ENCODE assay signal across 8 cellular contexts in genomic region chr18:76922107-76922506, GRCh38.
A peak's percentile ranks its signal among the peaks of the same experiment; 100 is the strongest.
DNase-seq lines count a peak whose midpoint lies in the region; ATAC-seq and TF ChIP-seq lines count a peak whose summit lies in the region.

No MANE protein-coding gene starts in this region.

- H3K4me3 Mint-ChIP-seq in CD8-positive, alpha-beta T cell, result no peak overlapping the region
- H3K4me3 Mint-ChIP-seq in activated T-cell treated with anti-CD3 and anti-CD28 coated beads, Interleukin-2, amount 50 U/mL, for 4 hours, result no peak overlapping the region

- peaks cover 30% of the 10 kb centered on the region for H3K36me3 ChIP-seq in CD8-positive, alpha-beta T cell (ENCODE audit: insufficient read depth, low read length)

- H3K27me3 Mint-ChIP-seq in CD8-positive, alpha-beta T cell (ENCODE audit: low read depth), result no peaks in the 10 kb centered on the region
- H3K27me3 Mint-ChIP-seq in activated T-cell treated with anti-CD3 and anti-CD28 coated beads, Interleukin-2, amount 50 U/mL, for 4 hours (ENCODE audit: low read depth), result no peaks in the 10 kb centered on the region

- no peaks in the 10 kb centered on the region for H3K9me3 ChIP-seq in CD8-positive, alpha-beta T cell (ENCODE audit: low read length)

- no peaks in the 10 kb centered on the region for H3K4me1 ChIP-seq in CD8-positive, alpha-beta T cell (ENCODE audit: insufficient read depth, low read length)

- TF ChIP-seq CTCF in CD8-positive, alpha-beta T cell (IDR thresholded peaks at IDR 0.05), result peak; percentile 66
- TF ChIP-seq CTCF in foreskin fibroblast (IDR thresholded peaks at IDR 0.05; ENCODE audit: low read depth, low read length), result peak; percentile 56

- H3K27ac Mint-ChIP-seq in CD8-positive, alpha-beta T cell, result peak overlapping the region; percentile 37

- H3K27me3 ChIP-seq in CD8-positive, alpha-beta T cell (ENCODE audit: insufficient read depth, low read length), result no peaks in the 10 kb centered on the region

- H3K4me1 Mint-ChIP-seq in CD8-positive, alpha-beta T cell (ENCODE audit: low read depth), result peaks cover 15% of the 10 kb centered on the region
- peaks cover 15% of the 10 kb centered on the region for H3K4me1 Mint-ChIP-seq in activated T-cell treated with anti-CD3 and anti-CD28 coated beads, Interleukin-2, amount 50 U/mL, for 4 hours (ENCODE audit: low read depth)

- peak; percentile 99 for ATAC-seq in CD8-positive, alpha-beta T cell
- ATAC-seq in GM19324 (IDR thresholded peaks at IDR 0.05; ENCODE audit: low FRiP score, unreplicated experiment) (peak; percentile 93), HG03342 (IDR thresholded peaks at IDR 0.05; ENCODE audit: unreplicated experiment) (peak; percentile 99), GM18873 (IDR thresholded peaks at IDR 0.05; ENCODE audit: low FRiP score, unreplicated experiment) (no peak)
- ATAC-seq in activated T-cell treated with anti-CD3 and anti-CD28 coated beads, Interleukin-2, amount 50 U/mL, for 4 hours, result peak; percentile 97 to 98

- H3K36me3 Mint-ChIP-seq in CD8-positive, alpha-beta T cell, result peaks cover 87% of the 10 kb centered on the region
- peaks cover 61% of the 10 kb centered on the region for H3K36me3 Mint-ChIP-seq in activated T-cell treated with anti-CD3 and anti-CD28 coated beads, Interleukin-2, amount 50 U/mL, for 4 hours (ENCODE audit: insufficient read depth)

- POLR2A ChIA-PET in CD8-positive, alpha-beta T cell (lab: Charles Lee), result no interaction called here

- DNase-seq in CD8-positive, alpha-beta T cell, result peak in 6 of 7 experiments; percentile 34 to 66 (median 45)
- DNase-seq in NCI-H748 (lab: John Stamatoyannopoulos, UW; ENCODE audit: unreplicated experiment), result peak; percentile 66
- DNase-seq in activated T-cell treated with anti-CD3 and anti-CD28 coated beads, Interleukin-2, amount 50 U/mL, for 4 hours, result peak; percentile 36
- peak; percentile 48 to 71 for DNase-seq in foreskin fibroblast
- DNase-seq in pons (ENCODE audit: low spot score), result peak; percentile 86

- intact Hi-C loops in CD8-positive, alpha-beta T cell (cut with DNase I, micrococcal nuclease), result loop anchor here (2.0 to 10.0 kb wide), 5 partner anchors 60 to 780 kb away; no protein-coding TSS in a partner anchor

- CTCF ChIA-PET in CD8-positive, alpha-beta T cell (lab: Charles Lee), result interaction anchor here (0.6 to 2.9 kb wide), 8 partner anchors 8 to 509 kb away, joined by 3 to 10 read pairs (median 5); no protein-coding TSS in a partner anchor

- no peaks in the 10 kb centered on the region for H3K9me3 Mint-ChIP-seq in CD8-positive, alpha-beta T cell
- H3K9me3 Mint-ChIP-seq in activated T-cell treated with anti-CD3 and anti-CD28 coated beads, Interleukin-2, amount 50 U/mL, for 4 hours, result no peaks in the 10 kb centered on the region

- H3K27ac ChIP-seq in CD8-positive, alpha-beta T cell (ENCODE audit: low read depth, low read length), result no peak overlapping the region

- no peak overlapping the region for H3K4me3 ChIP-seq in CD8-positive, alpha-beta T cell (ENCODE audit: low read depth, low read length)
- no peak overlapping the region for H3K4me3 ChIP-seq in foreskin fibroblast (ENCODE audit: low read depth in 1 of 2, low read length in 2 of 2)

Comparison
In these comparisons a context has a peak if more than half of its experiments do, and no peak if none do; other contexts are left out.
1. DNase-seq: peak in every context shown above with its lines; median percentile 86 in pons; 66 in NCI-H748; 60 in foreskin fibroblast; 45 in CD8-positive, alpha-beta T cell; 36 in activated T-cell treated with anti-CD3 and anti-CD28 coated beads, Interleukin-2, amount 50 U/mL, for 4 hours.